Comparison of ENCODE assay signal across 8 cellular contexts in genomic region chr10:72353028-72353962, GRCh38. TPM values are rescaled to one million over a fixed set of nuclear protein-coding genes. Genes with fewer than 3 reads are reported as not detected.
DNase-seq lines count a peak whose midpoint lies in the region; ATAC-seq and TF ChIP-seq lines count a peak whose summit lies in the region.

No MANE protein-coding gene starts in this region.

- H3K9me3 Mint-ChIP-seq in activated T-cell treated with anti-CD3 and anti-CD28 coated beads, Interleukin-2, amount 50 U/mL, for 72 hours: no peaks in the 10 kb centered on the region
- H3K9me3 Mint-ChIP-seq in glutamatergic neuron (ENCODE audit: unreplicated experiment): peaks cover 14% of the 10 kb centered on the region

- no peak for TF ChIP-seq POLR2A in GM18505 (IDR thresholded peaks at IDR 0.05; ENCODE audit: borderline replicate concordance, extremely low read depth, insufficient read depth, insufficient read length)

- no peaks in the 10 kb centered on the region for H3K9me3 ChIP-seq in WERI-Rb-1 (ENCODE audit: severe bottlenecking)

- peaks cover 11% of the 10 kb centered on the region for H3K36me3 ChIP-seq in WERI-Rb-1
- H3K36me3 ChIP-seq in rectal smooth muscle tissue (ENCODE audit: control insufficient read depth, insufficient read depth, low read length): peaks cover 7% of the 10 kb centered on the region

- ATAC-seq in activated T-cell treated with anti-CD3 and anti-CD28 coated beads, Interleukin-2, amount 50 U/mL, for 72 hours (replicated peaks in 1 of 2): no peak
- ATAC-seq in GM18505 (IDR thresholded peaks at IDR 0.05; ENCODE audit: unreplicated experiment): no peak

- H3K4me3 ChIP-seq in WERI-Rb-1 (ENCODE audit: low read depth, low read length) (peak overlapping the region; percentile 87), rectal smooth muscle tissue (ENCODE audit: low read length) (peak overlapping the region; percentile 97)

- H3K36me3 Mint-ChIP-seq in activated T-cell treated with anti-CD3 and anti-CD28 coated beads, Interleukin-2, amount 50 U/mL, for 72 hours (ENCODE audit: insufficient read depth in 2 of 2): peaks cover 0 to 4% of the 10 kb centered on the region in 2 donors
- peaks cover 6% of the 10 kb centered on the region for H3K36me3 Mint-ChIP-seq in glutamatergic neuron (ENCODE audit: unreplicated experiment)

- peak overlapping the region; percentile 95 for H3K27ac Mint-ChIP-seq in activated T-cell treated with anti-CD3 and anti-CD28 coated beads, Interleukin-2, amount 50 U/mL, for 72 hours
- peak overlapping the region; percentile 99 for H3K27ac Mint-ChIP-seq in glutamatergic neuron (ENCODE audit: unreplicated experiment)

- H3K9ac ChIP-seq in rectal smooth muscle tissue (ENCODE audit: low read length): peak overlapping the region; percentile 87

- TF ChIP-seq CTCF in WERI-Rb-1 (IDR thresholded peaks at IDR 0.05; ENCODE audit: low read depth, low read length) (no peak), glutamatergic neuron (IDR thresholded peaks at IDR 0.05; ENCODE audit: partially characterized antibody, unreplicated experiment) (no peak)

- H3K27ac ChIP-seq in WERI-Rb-1: peak overlapping the region; percentile 99
- H3K27ac ChIP-seq in rectal smooth muscle tissue (ENCODE audit: low read depth, low read length): peak overlapping the region; percentile 99

- peak overlapping the region; percentile 93 to 97 for H3K4me3 Mint-ChIP-seq in activated T-cell treated with anti-CD3 and anti-CD28 coated beads, Interleukin-2, amount 50 U/mL, for 72 hours
- peak overlapping the region; percentile 96 for H3K4me3 Mint-ChIP-seq in glutamatergic neuron (ENCODE audit: unreplicated experiment)

- H3K27me3 ChIP-seq in WERI-Rb-1 (ENCODE audit: insufficient read depth, low read depth, severe bottlenecking): no peaks in the 10 kb centered on the region
- no peaks in the 10 kb centered on the region for H3K27me3 ChIP-seq in rectal smooth muscle tissue (ENCODE audit: control insufficient read depth, insufficient read depth, low read length)

- no peak for DNase-seq in activated T-cell treated with anti-CD3 and anti-CD28 coated beads, Interleukin-2, amount 50 U/mL, for 72 hours
- DNase-seq in activated T-cell treated with anti-CD3 and anti-CD28 coated beads for 4 hours (no peak), WERI-Rb-1 (peak; percentile 80), glutamatergic neuron (no peak), NCI-H1048 (lab: John Stamatoyannopoulos, UW) (no peak), C1 segment of cervical spinal cord (lab: John Stamatoyannopoulos, UW) (no peak)

- peaks cover 41% of the 10 kb centered on the region for H3K4me1 Mint-ChIP-seq in activated T-cell treated with anti-CD3 and anti-CD28 coated beads, Interleukin-2, amount 50 U/mL, for 72 hours (ENCODE audit: low read depth)
- peaks cover 17% of the 10 kb centered on the region for H3K4me1 Mint-ChIP-seq in glutamatergic neuron (ENCODE audit: low read depth, unreplicated experiment)

- H3K4me1 ChIP-seq in rectal smooth muscle tissue (ENCODE audit: control insufficient read depth, insufficient read depth, low read length): peaks cover 8% of the 10 kb centered on the region

- H3K27me3 Mint-ChIP-seq in activated T-cell treated with anti-CD3 and anti-CD28 coated beads, Interleukin-2, amount 50 U/mL, for 72 hours (ENCODE audit: low read depth): no peaks in the 10 kb centered on the region
- peaks cover 22% of the 10 kb centered on the region for H3K27me3 Mint-ChIP-seq in glutamatergic neuron (ENCODE audit: unreplicated experiment)

RNA-seq across cellular contexts. Expression of gene DNAJB12, which starts 1.4 kb away (rescaled TPM):
- 10 to 100 TPM; 24.1 to 25.2 TPM for total RNA-seq in activated T-cell treated with anti-CD3 and anti-CD28 coated beads, Interleukin-2, amount 50 U/mL, for 72 hours
- 23.0 TPM for total RNA-seq in glutamatergic neuron (ENCODE audit: unreplicated experiment)
